Comparison of ENCODE assay signal across 9 cellular contexts in the genomic region with DNA sequence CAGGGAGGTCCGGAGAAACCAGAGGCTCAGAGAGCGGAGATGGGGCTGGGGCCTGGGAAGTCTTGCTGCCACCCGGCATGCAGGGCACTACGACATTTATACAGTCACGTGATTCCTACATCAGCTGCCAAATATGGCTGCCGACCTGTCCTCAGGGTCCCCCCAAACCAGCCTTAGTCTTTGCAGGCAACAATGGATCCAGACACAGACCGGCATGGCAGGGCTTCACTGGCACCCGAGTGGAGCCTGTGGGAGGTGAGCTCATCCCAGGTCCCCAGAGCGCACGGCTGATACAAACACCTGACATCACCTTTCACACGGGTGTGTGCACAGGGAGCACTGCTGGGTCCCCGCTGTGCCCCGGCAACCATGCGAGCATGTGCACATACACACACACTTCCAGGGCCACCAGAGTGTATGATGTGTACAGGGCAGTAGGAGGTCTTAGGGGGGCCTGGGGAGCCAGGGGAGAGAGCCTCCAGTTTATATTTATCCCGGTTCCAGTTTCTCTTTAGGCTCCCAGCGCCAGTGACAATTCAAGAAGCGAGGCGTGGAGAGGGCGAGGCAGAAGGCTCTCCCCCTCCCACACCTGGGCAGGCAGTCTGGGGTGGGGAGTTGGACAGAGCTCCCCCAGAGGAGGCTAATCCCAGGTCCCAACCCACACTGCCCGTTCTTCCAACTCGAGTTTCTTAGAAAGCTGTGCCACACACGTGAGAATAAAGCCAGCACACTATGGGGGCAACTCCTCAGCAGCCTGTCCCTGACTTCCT. TPM values are rescaled to one million over a fixed set of nuclear protein-coding genes. Genes with fewer than 3 reads are reported as not detected.
DNase-seq lines count a peak whose midpoint lies in the region; ATAC-seq, FAIRE-seq and TF ChIP-seq lines count a peak whose summit lies in the region.
"Had no signal": no experiment of that assay in that cellular context is flagged by ENCODE, and none has a peak within 500 bp of the region (broad histone marks: within the 10 kb centered on the region; RNA-seq: fewer than 3 reads in every experiment).

No MANE protein-coding gene starts in this region.

- intact Hi-C loops in natural killer cell (cut with micrococcal nuclease): no loop called here

- H3K9me3 Mint-ChIP-seq in IgD-negative memory B cell (no peaks in the 10 kb centered on the region), natural killer cell (no peaks in the 10 kb centered on the region)

- peak overlapping the region; percentile 88 for H3K4me3 ChIP-seq in AG10803 (ENCODE audit: low read length)
- peak overlapping the region; percentile 89 for H3K4me3 ChIP-seq in choroid plexus epithelial cell (ENCODE audit: low read depth, low read length)

- ATAC-seq in natural killer cell (no peak), HG03378 (IDR thresholded peaks at IDR 0.05; ENCODE audit: unreplicated experiment) (no peak), GM21423 (IDR thresholded peaks at IDR 0.05; ENCODE audit: unreplicated experiment) (no peak)

- no peak for TF ChIP-seq CTCF in AG10803 (conservative IDR thresholded peaks at IDR 0.05; ENCODE audit: low read length)
- TF ChIP-seq CTCF in choroid plexus epithelial cell (conservative IDR thresholded peaks at IDR 0.05; ENCODE audit: low read depth, low read length): no peak
- no peak for TF ChIP-seq CTCF in natural killer cell (IDR thresholded peaks at IDR 0.05)

- peaks cover 2% of the 10 kb centered on the region for H3K36me3 Mint-ChIP-seq in IgD-negative memory B cell
- H3K36me3 Mint-ChIP-seq in natural killer cell: peaks cover 4% of the 10 kb centered on the region

- no peak for DNase-seq in AG10803 (ENCODE audit: low read depth)
- no peak for DNase-seq in choroid plexus epithelial cell (ENCODE audit: low read depth)
- no peak for DNase-seq in natural killer cell
- no peak for DNase-seq in epidermal melanocyte (ENCODE audit: insufficient read length, low spot score)
- DNase-seq in urothelium cell line (ENCODE audit: low spot score): no peak

- H3K4me3 Mint-ChIP-seq in IgD-negative memory B cell: peak overlapping the region; percentile 76 to 91 (median 84)
- H3K4me3 Mint-ChIP-seq in natural killer cell: peak overlapping the region; percentile 90

- H3K27me3 Mint-ChIP-seq in IgD-negative memory B cell (peaks cover 21% of the 10 kb centered on the region), natural killer cell (ENCODE audit: low read depth in 2 of 2) (no peaks in the 10 kb centered on the region)

- no peak for FAIRE-seq in urothelium cell line (lab: Jason Lieb, UNC)
- FAIRE-seq: islet of Langerhans had no signal

- peaks cover 3 to 12% (median 4%) of the 10 kb centered on the region in 3 donors for H3K4me1 Mint-ChIP-seq in IgD-negative memory B cell
- peaks cover 43 to 48% of the 10 kb centered on the region in 2 donors for H3K4me1 Mint-ChIP-seq in natural killer cell

- H3K27ac Mint-ChIP-seq in IgD-negative memory B cell (peak overlapping the region in 2 of 3 donors; percentile 47 to 62), natural killer cell (peak overlapping the region; percentile 85 to 87)

RNA-seq across cellular contexts. Expression of a gene that starts 2.7 kb away (rescaled TPM):
- 0.58 TPM for polyA plus RNA-seq in IgD-negative memory B cell
- 10 to 100 TPM; 51.8 to 78.1 (median 65.8) TPM for total RNA-seq in natural killer cell

RNA-seq across cellular contexts. Expression of a gene that starts 9.4 kb away (rescaled TPM):
- polyA plus RNA-seq in IgD-negative memory B cell: 16.3 TPM
- 10 to 100 TPM; 15.5 to 22.3 (median 21.6) TPM for total RNA-seq in natural killer cell

RNA-seq across cellular contexts. Expression of a gene that starts 23.4 kb away (rescaled TPM):
- polyA plus RNA-seq in IgD-negative memory B cell: 1.3 TPM
- total RNA-seq in natural killer cell: 10 to 100 TPM in 2 of 3 donors, 1 to 10 TPM in 1; 8.3 to 11.2 (median 10.1) TPM

RNA-seq across cellular contexts. Expression of a gene that starts 51.1 kb away (rescaled TPM):
- 3.5 TPM for polyA plus RNA-seq in IgD-negative memory B cell
- 10 to 100 TPM; 33.8 to 55.2 (median 45.6) TPM for total RNA-seq in natural killer cell
